1 cellular context compared by ENCODE assay signal in the genomic region with DNA sequence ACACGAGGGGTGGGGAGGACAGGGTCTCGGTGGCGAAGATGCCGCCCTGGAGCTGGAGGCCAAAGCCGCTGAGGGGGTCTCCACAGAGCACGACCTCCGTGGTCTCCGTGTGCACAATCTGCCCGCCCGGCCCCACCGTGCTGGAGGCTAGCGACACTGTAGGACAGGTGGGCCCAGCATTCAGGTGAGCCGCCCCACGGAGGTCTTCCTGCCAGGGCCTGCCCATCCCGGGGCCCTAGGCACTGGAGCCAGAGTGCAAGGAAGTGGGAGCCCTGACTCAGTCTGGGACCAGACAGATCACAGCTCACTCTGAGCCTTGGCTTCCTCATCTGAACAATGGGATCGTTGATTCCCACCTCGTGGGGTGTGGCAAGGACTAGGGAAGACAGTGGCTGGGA.
TF ChIP-seq lines count a peak whose summit lies in the region.

No MANE protein-coding gene starts in this region.

TF ChIP-seq in GM23338, 12 proteins besides CTCF, POLR2A, EP300 and RAD21:
- TF ChIP-seq ZNF462 (CRISPR knock-in tag; IDR thresholded peaks at IDR 0.05) (no peak), CREB1 (CRISPR knock-in tag; IDR thresholded peaks at IDR 0.05; ENCODE audit: low read depth) (no peak), JUNB (IDR thresholded peaks at IDR 0.05; ENCODE audit: unreplicated experiment) (no peak), EZH2 (IDR thresholded peaks at IDR 0.05; ENCODE audit: low read depth, unreplicated experiment) (no peak), STAT1 (IDR thresholded peaks at IDR 0.05; ENCODE audit: unreplicated experiment) (no peak)
TF ChIP-seq in GM23338: peak in this region for 0.
